ENCODE assay signal across 1 cellular context in genomic region chr13:73879346-73880020, GRCh38.
TF ChIP-seq lines count a peak whose summit lies in the region.

No MANE protein-coding gene starts in this region.

TF ChIP-seq in HEK293, 187 proteins besides CTCF, POLR2A, EP300 and RAD21 (continued from another document and continues in another):
- TF ChIP-seq PRDM4 (tag by site-specific recombination; IDR thresholded peaks at IDR 0.05) (peak; percentile 74; the same call in 1 of the 2 replicates), ZEB2 (tag by site-specific recombination; IDR thresholded peaks at IDR 0.05) (0 out of 2 replicates have a peak, but pooled peaks have one; percentile 55), ZNF26 (tag by site-specific recombination; IDR thresholded peaks at IDR 0.05) (no peak), GLIS2 (tag by site-specific recombination; IDR thresholded peaks at IDR 0.05) (no peak), ZNF175 (tag by site-specific recombination; IDR thresholded peaks at IDR 0.05) (no peak), HIC1 (tag by site-specific recombination; IDR thresholded peaks at IDR 0.05) (peak; percentile 71; the same call in 1 of the 2 replicates), ZNF513 (tag by site-specific recombination; IDR thresholded peaks at IDR 0.05) (no peak), ZNF544 (tag by site-specific recombination; IDR thresholded peaks at IDR 0.05) (no peak), ZNF133 (tag by site-specific recombination; IDR thresholded peaks at IDR 0.05) (no peak), ZNF692 (tag by site-specific recombination; IDR thresholded peaks at IDR 0.05) (no peak), ZNF580 (tag by site-specific recombination; IDR thresholded peaks at IDR 0.05) (peak; percentile 73; the same call in 1 of the 2 replicates), ZNF248 (tag by site-specific recombination; IDR thresholded peaks at IDR 0.05) (no peak), ZNF660 (tag by site-specific recombination; IDR thresholded peaks at IDR 0.05) (no peak), ZNF10 (tag by site-specific recombination; IDR thresholded peaks at IDR 0.05) (no peak), ZNF585B (tag by site-specific recombination; IDR thresholded peaks at IDR 0.05) (no peak), BCL11A (tag by site-specific recombination; IDR thresholded peaks at IDR 0.05; ENCODE audit: low read depth) (peak; percentile 85; the same call in 1 of the 2 replicates), TCF7L2 (IDR thresholded peaks at IDR 0.05; ENCODE audit: borderline replicate concordance, low read depth, low read length) (peak; percentile 86), PRDM6 (tag by site-specific recombination; IDR thresholded peaks at IDR 0.05) (peak; percentile 87), ZNF146 (tag by site-specific recombination; IDR thresholded peaks at IDR 0.05) (peak; percentile 14; the same call in 1 of the 2 replicates), ZNF148 (tag by site-specific recombination; IDR thresholded peaks at IDR 0.05; ENCODE audit: borderline replicate concordance) (no peak), SP3 (tag by site-specific recombination; IDR thresholded peaks at IDR 0.05) (no peak), MYNN (tag by site-specific recombination; IDR thresholded peaks at IDR 0.05; ENCODE audit: borderline replicate concordance) (no peak), ZNF639 (tag by site-specific recombination; IDR thresholded peaks at IDR 0.05) (peak; percentile 92), WT1 (tag by site-specific recombination; IDR thresholded peaks at IDR 0.05) (peak; percentile 99), ZNF404 (tag by site-specific recombination; IDR thresholded peaks at IDR 0.05) (no peak), SCRT1 (tag by site-specific recombination; IDR thresholded peaks at IDR 0.05; ENCODE audit: borderline replicate concordance) (peak; percentile 68; the same call in 1 of the 2 replicates), TSHZ1 (tag by site-specific recombination; IDR thresholded peaks at IDR 0.05; ENCODE audit: borderline replicate concordance) (peak; percentile 31; the same call in 1 of the 2 replicates), AEBP2 (tag by site-specific recombination; IDR thresholded peaks at IDR 0.05; ENCODE audit: borderline replicate concordance) (0 out of 2 replicates have a peak, but pooled peaks have one; percentile 33), ZNF473 (tag by site-specific recombination; IDR thresholded peaks at IDR 0.05) (no peak), BCL6B (tag by site-specific recombination; IDR thresholded peaks at IDR 0.05) (peak; percentile 95), ZNF366 (tag by site-specific recombination; conservative IDR thresholded peaks at IDR 0.05) (peak; percentile 54; the same call in 1 of the 2 replicates), ZNF501 (tag by site-specific recombination; IDR thresholded peaks at IDR 0.05) (no peak), SCRT2 (tag by site-specific recombination; IDR thresholded peaks at IDR 0.05) (no peak)
